8 cellular contexts compared by ENCODE assay signal in the genomic region with DNA sequence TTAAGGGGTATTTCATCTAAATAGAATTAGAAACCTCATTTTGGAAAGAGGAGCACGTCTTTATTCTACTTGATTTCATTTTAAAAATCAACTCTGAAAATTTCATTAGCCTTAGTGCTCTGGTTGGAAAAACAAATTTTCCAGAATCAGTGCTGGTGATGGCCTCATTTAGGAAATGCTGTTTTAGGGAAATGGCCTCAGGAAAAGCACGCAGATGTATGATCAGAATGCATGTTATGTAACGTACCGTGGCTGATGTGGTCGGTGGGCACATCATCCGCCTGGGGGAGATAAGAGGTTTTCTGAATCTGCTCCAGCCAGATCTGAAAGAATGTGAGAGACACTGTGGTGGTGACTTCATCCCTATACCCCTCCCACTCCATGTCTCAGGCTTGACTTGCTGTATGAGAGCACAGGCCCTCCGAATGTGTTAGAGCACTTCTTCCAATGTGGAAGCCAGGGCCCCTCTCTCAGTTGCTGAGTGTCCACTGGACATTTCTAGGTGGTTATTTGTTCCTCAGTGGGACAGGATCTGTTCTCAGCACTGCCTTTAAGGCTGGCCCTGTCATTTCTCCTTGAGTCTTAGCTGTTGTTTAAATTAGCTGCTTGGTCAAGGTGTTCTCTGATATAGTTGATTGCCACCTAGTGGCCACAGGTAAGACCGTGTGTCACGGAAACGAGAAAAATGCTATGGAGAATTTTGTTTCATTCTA.
DNase-seq lines count a peak whose midpoint lies in the region; ATAC-seq, FAIRE-seq and TF ChIP-seq lines count a peak whose summit lies in the region.

No MANE protein-coding gene starts in this region.

- H3K79me2 ChIP-seq in GM23338 (replicated peaks; ENCODE audit: insufficient read depth) = peaks cover 40% of the 10 kb centered on the region

- H3K36me3 Mint-ChIP-seq in GM23338 (ENCODE audit: low read depth) = no peaks in the 10 kb centered on the region

- no peak overlapping the region for H3K4me3 Mint-ChIP-seq in GM23338

- peak; percentile 17 for DNase-seq in NCI-H510A (lab: John Stamatoyannopoulos, UW)
- DNase-seq in NCI-H510A treated with DMSO at 0.1 percent for 48 hours (lab: John Stamatoyannopoulos, UW) = no peak
- DNase-seq in GM23338 (ENCODE audit: low spot score) = peak; percentile 89
- DNase-seq in LoVo (ENCODE audit: low spot score) = peak; percentile 81
- peak in 3 of 5 donors; percentile 20 to 71 (median 21) for DNase-seq in T-helper 1 cell
- peak; percentile 72 for DNase-seq in bronchial epithelial cell (ENCODE audit: low read depth)
- DNase-seq in left lung = no peak
- DNase-seq in stimulated activated CD8-positive, alpha-beta memory T cell treated with anti-CD3 and anti-CD28 coated beads, Interleukin-15, amount 100 ng/mL, for 48 hours (ENCODE audit: low read depth in 2 of 2) = peak; percentile 10 to 12

- H3K4me3 ChIP-seq in GM23338 (no peak overlapping the region), bronchial epithelial cell (ENCODE audit: low read depth, low read length) (no peak overlapping the region), left lung (no peak overlapping the region)

- no peak overlapping the region for H2AFZ ChIP-seq in GM23338

- H3K9me2 ChIP-seq in GM23338 (ENCODE audit: insufficient read depth) = no peaks in the 10 kb centered on the region

- H3K4me1 ChIP-seq in GM23338 (ENCODE audit: insufficient read depth) = peaks cover 64% of the 10 kb centered on the region
- H3K4me1 ChIP-seq in left lung = peaks cover 4 to 56% of the 10 kb centered on the region in 2 donors

- TF ChIP-seq CTCF in GM23338 (conservative IDR thresholded peaks at IDR 0.05; ENCODE audit: low read depth in 2 of 2) (peak; percentile 84 to 95), bronchial epithelial cell (IDR thresholded peaks at IDR 0.05; ENCODE audit: insufficient read depth, low read length, severe bottlenecking) (peak; percentile 64), left lung (IDR thresholded peaks at IDR 0.05) (peak; percentile 47 to 55)

- peaks cover 6% of the 10 kb centered on the region for H3K27me3 Mint-ChIP-seq in GM23338 (ENCODE audit: insufficient read depth, low read depth, poor library complexity)

- H3K9me3 Mint-ChIP-seq in GM23338 = no peaks in the 10 kb centered on the region

- FAIRE-seq in bronchial epithelial cell (lab: Jason Lieb, UNC) = no peak

- H3K27me3 ChIP-seq in GM23338 (ENCODE audit: insufficient read depth) = no peaks in the 10 kb centered on the region
- no peaks in the 10 kb centered on the region for H3K27me3 ChIP-seq in bronchial epithelial cell (ENCODE audit: control insufficient read depth, insufficient read depth, low read length)
- H3K27me3 ChIP-seq in left lung = no peaks in the 10 kb centered on the region

- H3F3A ChIP-seq in GM23338 (replicated peaks; ENCODE audit: low read depth) = peaks cover 19% of the 10 kb centered on the region

- H4K20me1 ChIP-seq in GM23338 (replicated peaks; ENCODE audit: insufficient read depth) = no peaks in the 10 kb centered on the region

- peaks cover 63% of the 10 kb centered on the region for H3K4me1 Mint-ChIP-seq in GM23338

- no peaks in the 10 kb centered on the region for H3K9me3 ChIP-seq in left lung

- intact Hi-C loops in left lung (cut with DNase I) = no loop called here

- H3K27ac ChIP-seq in GM23338 (ENCODE audit: low read depth) = peak overlapping the region; percentile 76; the same call in 1 of the 2 replicates
- no peak overlapping the region for H3K27ac ChIP-seq in left lung

- H3K36me3 ChIP-seq in GM23338 (ENCODE audit: insufficient read depth) (no peaks in the 10 kb centered on the region), bronchial epithelial cell (ENCODE audit: control insufficient read depth, insufficient read depth, low read length) (no peaks in the 10 kb centered on the region), left lung (no peaks in the 10 kb centered on the region)

- H3K27ac Mint-ChIP-seq in GM23338 = no peak overlapping the region

- ATAC-seq in GM23338 (peak; percentile 67), left lung (peak; percentile 87)

- H3K4me2 ChIP-seq in GM23338 = peak overlapping the region; percentile 46; the same call in 1 of the 2 replicates

TF ChIP-seq in GM23338, 12 proteins besides CTCF, POLR2A, EP300 and RAD21:
- TF ChIP-seq ZNF331 (CRISPR knock-in tag; IDR thresholded peaks at IDR 0.05; ENCODE audit: low read depth) (no peak), EZH2 (IDR thresholded peaks at IDR 0.05; ENCODE audit: low read depth, unreplicated experiment) (no peak)

Comparison
In these comparisons a context has a peak if more than half of its experiments do, and no peak if none do; other contexts are left out.
1. DNase-seq: peak in NCI-H510A (single experiment), GM23338 (single experiment), LoVo (single experiment), T-helper 1 cell (3 of 5), bronchial epithelial cell (single experiment) and stimulated activated CD8-positive, alpha-beta memory T cell treated with anti-CD3 and anti-CD28 coated beads, Interleukin-15, amount 100 ng/mL, for 48 hours (2 of 2); none in NCI-H510A treated with DMSO at 0.1 percent for 48 hours (single experiment) and left lung (0 of 2).
2. Peak in every context shown above with its lines, with median percentiles within 50 percentile points of each other: CTCF ChIP-seq.